In genomic region chr12:130819248-130819576, GRCh38 we compare ENCODE assay signal across 1 cellular context.
A peak's percentile ranks its signal among the peaks of the same experiment; 100 is the strongest.
TF ChIP-seq lines count a peak whose summit lies in the region.

No MANE protein-coding gene starts in this region.

TF ChIP-seq in HEK293, 187 proteins besides CTCF, POLR2A, EP300 and RAD21 (continued from another document):
- TF ChIP-seq ZNF121 (tag by site-specific recombination; IDR thresholded peaks at IDR 0.05) (no peak), SP2 (tag by site-specific recombination; IDR thresholded peaks at IDR 0.05) (peak; percentile 45; the same call in 1 of the 2 replicates)
